9 cellular contexts compared by ENCODE assay signal in the genomic region with DNA sequence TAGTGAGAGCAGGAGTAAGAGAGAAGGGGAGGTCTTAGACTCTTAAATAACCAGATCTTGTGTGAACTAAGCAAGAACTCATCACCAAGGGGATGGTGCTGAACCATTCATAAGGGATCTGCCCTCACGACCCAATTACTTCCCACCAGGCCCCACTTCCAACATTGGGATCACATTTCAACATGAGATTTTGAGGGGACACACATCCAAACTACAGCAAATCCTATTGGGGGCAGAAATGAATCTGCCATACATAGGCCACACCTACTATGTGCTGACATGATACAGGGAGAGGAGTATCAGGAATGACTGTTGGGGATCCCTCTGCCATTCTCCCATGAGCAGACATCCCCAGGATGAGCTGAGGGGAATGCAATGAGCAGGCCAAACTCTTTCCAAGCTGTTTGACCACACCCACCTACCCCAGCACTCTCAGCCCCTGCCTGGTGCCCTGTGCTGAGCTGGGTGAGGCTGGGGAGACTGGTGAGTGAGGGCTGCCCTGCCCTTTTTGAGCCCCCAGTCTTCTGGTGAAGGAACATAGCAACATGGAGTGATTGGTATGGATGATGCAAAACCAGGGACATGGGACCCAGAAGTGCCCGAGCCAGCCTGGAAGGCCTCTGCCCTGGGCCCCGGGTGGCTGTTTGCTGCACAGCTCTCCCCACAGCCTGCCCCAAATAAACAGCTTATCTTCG. TPM values are rescaled to one million over a fixed set of nuclear protein-coding genes. Genes with fewer than 3 reads are reported as not detected.
A peak's percentile ranks its signal among the peaks of the same experiment; 100 is the strongest.
DNase-seq lines count a peak whose midpoint lies in the region; ATAC-seq, FAIRE-seq and TF ChIP-seq lines count a peak whose summit lies in the region.
"Had no signal": no experiment of that assay in that cellular context is flagged by ENCODE, and none has a peak within 500 bp of the region (broad histone marks: within the 10 kb centered on the region; RNA-seq: fewer than 3 reads in every experiment).

No MANE protein-coding gene starts in this region.

- peak overlapping the region; percentile 95 for H3K4me3 ChIP-seq in GM12864 (ENCODE audit: low read depth, low read length)
- peak overlapping the region; percentile 95 for H3K4me3 ChIP-seq in OCI-LY7 (ENCODE audit: low read depth, low read length, poor library complexity, severe bottlenecking)
- no peak overlapping the region for H3K4me3 ChIP-seq in endothelial cell of umbilical vein (replicated peaks in 1 of 3; ENCODE audit: insufficient read depth in 1 of 3, low read depth in 1 of 3, low read length in 3 of 3)
- H3K4me3 ChIP-seq in trophoblast cell (ENCODE audit: low read depth, low read length), result no peak overlapping the region

- TF ChIP-seq POLR2A in endothelial cell of umbilical vein (IDR thresholded peaks at IDR 0.05; ENCODE audit: low read depth, low read length) (no peak), GM12892 (IDR thresholded peaks at IDR 0.05; ENCODE audit: low read depth, low read length) (no peak)

- BruUV-seq in OCI-LY7 (replicated peaks; lab: Mats Ljungman, UMichigan), result no TSS peak
- no TSS peak for BruUV-seq in endothelial cell of umbilical vein (replicated peaks; lab: Mats Ljungman, UMichigan)

- dilution Hi-C loops in endothelial cell of umbilical vein (cut with MboI; ENCODE audit: extremely low pct_ligation_motif_present, low sequenced_read_pairs), result no loop called here

- H3K27me3 ChIP-seq in endothelial cell of umbilical vein (ENCODE audit: control insufficient read depth in 2 of 2, insufficient read depth in 2 of 2, low read length in 2 of 2) (no peaks in the 10 kb centered on the region), trophoblast cell (ENCODE audit: insufficient read depth, low read length) (no peaks in the 10 kb centered on the region)

- no CpG with 5 or more reads among the region's 4 CpGs for WGBS in trophoblast cell (ENCODE audit: extremely low coverage, insufficient coverage, insufficient read length)

- H3K9ac ChIP-seq in endothelial cell of umbilical vein (replicated peaks; ENCODE audit: extremely low read depth, insufficient read depth, low read length) (no peak overlapping the region), trophoblast cell (ENCODE audit: low read length) (no peak overlapping the region)

- H2BK120ac ChIP-seq in trophoblast cell (ENCODE audit: insufficient read depth, low read length, poor library complexity), result no peak overlapping the region

- TF ChIP-seq CTCF in GM12864 (IDR thresholded peaks at IDR 0.05; ENCODE audit: low read depth, low read length, missing control alignments), result no peak
- TF ChIP-seq CTCF in OCI-LY7 (conservative IDR thresholded peaks at IDR 0.05; ENCODE audit: low read length), result no peak
- TF ChIP-seq CTCF in endothelial cell of umbilical vein (IDR thresholded peaks at IDR 0.05; ENCODE audit: extremely low read depth in 1 of 2, insufficient read depth in 1 of 2, low read depth in 1 of 2, low read length in 2 of 2), result no peak

- H2BK5ac ChIP-seq in trophoblast cell (ENCODE audit: low read depth, low read length, poor library complexity), result no peak overlapping the region

- H3K9me3 ChIP-seq in OCI-LY7 (ENCODE audit: low read length) (no peaks in the 10 kb centered on the region), endothelial cell of umbilical vein (replicated peaks; ENCODE audit: control insufficient read depth, insufficient read depth, low read length) (no peaks in the 10 kb centered on the region), trophoblast cell (ENCODE audit: insufficient read depth, low read depth, low read length) (peaks cover 1% of the 10 kb centered on the region)

- CTCF ChIA-PET in OCI-LY7 (lab: Charles Lee; ENCODE audit: unreplicated experiment), result interaction anchor here (1.3 kb wide), 1 partner anchor 19 kb away, joined by 3 read pairs; no protein-coding TSS in a partner anchor
- CTCF ChIA-PET in endothelial cell of umbilical vein (lab: Charles Lee), result interaction anchor here (1.0 to 3.0 kb wide), 4 partner anchors 15 to 173 kb away, joined by 4 to 12 read pairs (median 4); partner anchors contain the start of genes CDPF1 and TTC38

- no peak overlapping the region for H3K23ac ChIP-seq in trophoblast cell (ENCODE audit: low read length)

- peak overlapping the region; percentile 93 for H4K8ac ChIP-seq in trophoblast cell (ENCODE audit: low read depth, low read length)

- ATAC-seq in HG03039 (IDR thresholded peaks at IDR 0.05; ENCODE audit: unreplicated experiment) (no peak), GM21447 (IDR thresholded peaks at IDR 0.05; ENCODE audit: unreplicated experiment) (no peak)

- H3K4me2 ChIP-seq in OCI-LY7 (ENCODE audit: low read length), result peak overlapping the region; percentile 84
- peak overlapping the region; percentile 53 for H3K4me2 ChIP-seq in endothelial cell of umbilical vein (ENCODE audit: insufficient read depth, low read length)
- peak overlapping the region; percentile 76 for H3K4me2 ChIP-seq in trophoblast cell (ENCODE audit: low read length)

- H2BK12ac ChIP-seq in trophoblast cell (ENCODE audit: low read length), result no peak overlapping the region

- peak overlapping the region; percentile 87 for H3K27ac ChIP-seq in OCI-LY7 (ENCODE audit: low read depth, low read length, poor library complexity, severe bottlenecking)
- no peak overlapping the region for H3K27ac ChIP-seq in endothelial cell of umbilical vein (ENCODE audit: insufficient read depth, low read depth, low read length)
- H3K27ac ChIP-seq in trophoblast cell (ENCODE audit: low read depth, low read length), result no peak overlapping the region

- no peaks in the 10 kb centered on the region for H3K9me2 ChIP-seq in OCI-LY7 (ENCODE audit: insufficient read depth, low read length)

- H3K36me3 ChIP-seq in OCI-LY7 (ENCODE audit: insufficient read depth, low read length) (peaks cover 22% of the 10 kb centered on the region), endothelial cell of umbilical vein (ENCODE audit: control insufficient read depth in 2 of 2, extremely low read depth in 1 of 2, insufficient read depth in 2 of 2, low read length in 2 of 2) (peaks cover 8 to 9% of the 10 kb centered on the region in 2 experiments), trophoblast cell (ENCODE audit: control insufficient read depth in 1 of 2, insufficient read depth in 2 of 2, low read length in 2 of 2) (peaks cover 10 to 31% of the 10 kb centered on the region in 2 experiments)

- H3K79me2 ChIP-seq in OCI-LY7 (ENCODE audit: insufficient read depth, low read depth, low read length), result peaks cover 28% of the 10 kb centered on the region
- peaks cover 30% of the 10 kb centered on the region for H3K79me2 ChIP-seq in endothelial cell of umbilical vein (ENCODE audit: control insufficient read depth, insufficient read depth, low read length)
- H3K79me2 ChIP-seq in trophoblast cell (ENCODE audit: control insufficient read depth, insufficient read depth, low read length, poor library complexity), result peaks cover 9% of the 10 kb centered on the region

- no peak for FAIRE-seq in endothelial cell of umbilical vein (lab: Jason Lieb, UNC)
- FAIRE-seq in GM12892 (lab: Jason Lieb, UNC), result no peak

- H2AK5ac ChIP-seq in trophoblast cell (ENCODE audit: low read length), result no peak overlapping the region

- H3K18ac ChIP-seq in trophoblast cell (ENCODE audit: low read length), result no peak overlapping the region

- H2AFZ ChIP-seq in OCI-LY7 (ENCODE audit: low read length) (no peak overlapping the region), endothelial cell of umbilical vein (ENCODE audit: low read depth, low read length) (no peak overlapping the region), trophoblast cell (ENCODE audit: insufficient read depth, low read length, poor library complexity) (peak overlapping the region; percentile 86)

- H3K4ac ChIP-seq in trophoblast cell (ENCODE audit: low read depth, low read length), result no peak overlapping the region

- H4K20me1 ChIP-seq in OCI-LY7 (ENCODE audit: insufficient read depth, low read length) (no peaks in the 10 kb centered on the region), endothelial cell of umbilical vein (replicated peaks; ENCODE audit: control insufficient read depth, extremely low read depth, insufficient read depth, low read length) (no peaks in the 10 kb centered on the region)

- peak overlapping the region; percentile 90 for H4K12ac ChIP-seq in trophoblast cell (ENCODE audit: low read depth, low read length)

- no peak overlapping the region for H4K91ac ChIP-seq in trophoblast cell (ENCODE audit: low read depth, low read length)

- peaks cover 10% of the 10 kb centered on the region for H3K79me1 ChIP-seq in trophoblast cell (ENCODE audit: low read length)

- H3K4me1 ChIP-seq in OCI-LY7 (ENCODE audit: insufficient read depth, low read length, poor library complexity, severe bottlenecking) (peaks cover 49% of the 10 kb centered on the region), endothelial cell of umbilical vein (ENCODE audit: control insufficient read depth, extremely low read depth, insufficient read depth, low read length) (peaks cover 14% of the 10 kb centered on the region), trophoblast cell (ENCODE audit: control insufficient read depth in 1 of 2, insufficient read depth in 2 of 2, low read length in 2 of 2) (peaks cover 6 to 10% of the 10 kb centered on the region in 2 experiments)

- DNase-seq in GM12864 (ENCODE audit: low read depth) (no peak), OCI-LY7 (ENCODE audit: low spot score) (peak; percentile 15), endothelial cell of umbilical vein (ENCODE audit: low read depth, low spot score) (no peak), trophoblast cell (no peak), GM12892 (ENCODE audit: insufficient read length) (no peak), NCI-H1092 treated with DMSO at 0.1 percent for 48 hours (lab: John Stamatoyannopoulos, UW) (no peak)
- DNase-seq: T-helper 9 cell had no signal

- H3K14ac ChIP-seq in trophoblast cell (ENCODE audit: low read length), result no peak overlapping the region

- intact Hi-C loops in OCI-LY7 (cut with micrococcal nuclease; ENCODE audit: unreplicated experiment), result loop anchor here (5.0 to 10.0 kb wide), 2 partner anchors 173 to 261 kb away; no protein-coding TSS in a partner anchor
- intact Hi-C loops in endothelial cell of umbilical vein (cut with micrococcal nuclease), result loop anchor here (5.0 kb wide), 2 partner anchors 43 to 298 kb away; partner anchors contain the start of gene CDPF1

- POLR2A ChIA-PET in OCI-LY7 (lab: Charles Lee), result interaction anchor here (1.1 to 1.8 kb wide), 3 partner anchors 9 to 46 kb away, joined by 4 to 5 read pairs (median 4); partner anchors contain the start of gene CDPF1
- POLR2A ChIA-PET in endothelial cell of umbilical vein (lab: Charles Lee), result interaction anchor here (1.2 kb wide), 1 partner anchor 28 kb away, joined by 3 read pairs; the partner anchor contains the start of gene TTC38

- H3K9me1 ChIP-seq in endothelial cell of umbilical vein (replicated peaks; ENCODE audit: control insufficient read depth, extremely low read depth, insufficient read depth, low read length), result no peaks in the 10 kb centered on the region

RNA-seq across cellular contexts. Expression of gene GTSE1, which starts 1.2 kb away (rescaled TPM):
- 54.7 and 56.0 TPM in 2 replicates for total RNA-seq in OCI-LY7 (2014; rRNA removed; shearing (Covaris generic))
- total RNA-seq in OCI-LY7 (2022) (109 and 114 TPM in 2 replicates), endothelial cell of umbilical vein (57.0 and 57.2 TPM in 2 replicates)
- 22.5 and 25.9 TPM in 2 replicates for polyA plus RNA-seq in endothelial cell of umbilical vein
- 19.9 and 20.5 TPM in 2 replicates for polyA plus RNA-seq in endothelial cell of umbilical vein (2011; cell fraction: cytosol; rRNA removed)
- polyA plus RNA-seq in endothelial cell of umbilical vein (2011; cell fraction: nucleus; rRNA removed), result 53.4 and 57.7 TPM in 2 replicates
- polyA plus RNA-seq in endothelial cell of umbilical vein (2012), result 9.6 and 24.0 TPM in 2 replicates
- 15.1 and 19.5 TPM in 2 replicates for polyA minus RNA-seq in endothelial cell of umbilical vein
- 23.9 TPM for polyA minus RNA-seq in endothelial cell of umbilical vein (2011; cell fraction: cytosol; rRNA and poly(A)+ RNA removed)
- 19.8 and 21.3 TPM in 2 replicates for polyA minus RNA-seq in endothelial cell of umbilical vein (2011; cell fraction: nucleus; rRNA and poly(A)+ RNA removed)
- polyA plus RNA-seq in trophoblast cell (2013), result 20.9 and 23.5 TPM in 2 replicates
- 12.0 TPM for polyA plus RNA-seq in GM12892 (2012; ENCODE audit: missing spikeins)

RNA-seq across cellular contexts. Expression of gene TTC38, which starts 27.6 kb away (rescaled TPM):
- 0.21 and 0.44 TPM in 2 replicates for total RNA-seq in OCI-LY7 (2014; rRNA removed; shearing (Covaris generic))
- total RNA-seq in OCI-LY7 (2022) (2.4 and 2.7 TPM in 2 replicates), endothelial cell of umbilical vein (33.1 and 39.7 TPM in 2 replicates)
- polyA plus RNA-seq in endothelial cell of umbilical vein, result 31.6 and 33.5 TPM in 2 replicates
- 22.8 and 24.9 TPM in 2 replicates for polyA plus RNA-seq in endothelial cell of umbilical vein (2011; cell fraction: cytosol; rRNA removed)
- polyA plus RNA-seq in endothelial cell of umbilical vein (2011; cell fraction: nucleus; rRNA removed), result 72.1 and 85.3 TPM in 2 replicates
- polyA plus RNA-seq in endothelial cell of umbilical vein (2012), result 14.4 and 16.5 TPM in 2 replicates
- 30.5 and 33.4 TPM in 2 replicates for polyA minus RNA-seq in endothelial cell of umbilical vein
- 50.4 TPM for polyA minus RNA-seq in endothelial cell of umbilical vein (2011; cell fraction: cytosol; rRNA and poly(A)+ RNA removed)
- polyA minus RNA-seq in endothelial cell of umbilical vein (2011; cell fraction: nucleus; rRNA and poly(A)+ RNA removed), result 21.8 and 30.4 TPM in 2 replicates
- 11.4 and 12.4 TPM in 2 replicates for polyA plus RNA-seq in trophoblast cell (2013)
- polyA plus RNA-seq in GM12892 (2012; ENCODE audit: missing spikeins), result 9.4 TPM

RNA-seq across cellular contexts. Expression of gene PKDREJ, which starts 32.3 kb away (rescaled TPM):
- not detected in 2 replicates for total RNA-seq in OCI-LY7 (2014; rRNA removed; shearing (Covaris generic))
- total RNA-seq in OCI-LY7 (2022) (not detected in 2 replicates), endothelial cell of umbilical vein (not detected in 2 replicates)
- polyA plus RNA-seq in endothelial cell of umbilical vein, result not detected in 2 replicates
- polyA plus RNA-seq in endothelial cell of umbilical vein (2011; cell fraction: cytosol; rRNA removed), result not detected in 2 replicates
- polyA plus RNA-seq in endothelial cell of umbilical vein (2011; cell fraction: nucleus; rRNA removed), result not detected in 2 replicates
- polyA plus RNA-seq in endothelial cell of umbilical vein (2012), result 0.03 TPM in 2 replicates
- not detected in 2 replicates for polyA minus RNA-seq in endothelial cell of umbilical vein
- not detected for polyA minus RNA-seq in endothelial cell of umbilical vein (2011; cell fraction: cytosol; rRNA and poly(A)+ RNA removed)
- not detected in 2 replicates for polyA minus RNA-seq in endothelial cell of umbilical vein (2011; cell fraction: nucleus; rRNA and poly(A)+ RNA removed)
- under 0.01 TPM in 2 replicates for polyA plus RNA-seq in trophoblast cell (2013)
- polyA plus RNA-seq in GM12892 (2012; ENCODE audit: missing spikeins), result 0.06 TPM

RNA-seq across cellular contexts. Expression of gene TRMU, which starts 40.1 kb away (rescaled TPM):
- total RNA-seq in OCI-LY7 (2014; rRNA removed; shearing (Covaris generic)), result 73.6 and 88.2 TPM in 2 replicates
- 109 and 121 TPM in 2 replicates for total RNA-seq in OCI-LY7 (2022)
- 60.4 and 65.7 TPM in 2 replicates for total RNA-seq in endothelial cell of umbilical vein
- 39.0 and 42.4 TPM in 2 replicates for polyA plus RNA-seq in endothelial cell of umbilical vein
- 37.4 and 41.1 TPM in 2 replicates for polyA plus RNA-seq in endothelial cell of umbilical vein (2011; cell fraction: cytosol; rRNA removed)
- 126 and 144 TPM in 2 replicates for polyA plus RNA-seq in endothelial cell of umbilical vein (2011; cell fraction: nucleus; rRNA removed)
- polyA plus RNA-seq in endothelial cell of umbilical vein (2012), result 30.3 and 35.4 TPM in 2 replicates
- 40.0 and 53.3 TPM in 2 replicates for polyA minus RNA-seq in endothelial cell of umbilical vein
- 41.2 TPM for polyA minus RNA-seq in endothelial cell of umbilical vein (2011; cell fraction: cytosol; rRNA and poly(A)+ RNA removed)
- polyA minus RNA-seq in endothelial cell of umbilical vein (2011; cell fraction: nucleus; rRNA and poly(A)+ RNA removed), result 59.6 and 64.9 TPM in 2 replicates
- 28.5 TPM in 2 replicates for polyA plus RNA-seq in trophoblast cell (2013)
- polyA plus RNA-seq in GM12892 (2012; ENCODE audit: missing spikeins), result 28.3 TPM

RNA-seq across cellular contexts. Expression of gene CDPF1, which starts 45.3 kb away (rescaled TPM):
- 17.4 and 22.7 TPM in 2 replicates for total RNA-seq in OCI-LY7 (2014; rRNA removed; shearing (Covaris generic))
- total RNA-seq in OCI-LY7 (2022) (15.4 and 19.4 TPM in 2 replicates), endothelial cell of umbilical vein (8.5 and 9.7 TPM in 2 replicates)
- 8.9 and 9.9 TPM in 2 replicates for polyA plus RNA-seq in endothelial cell of umbilical vein
- polyA plus RNA-seq in endothelial cell of umbilical vein (2011; cell fraction: cytosol; rRNA removed), result 8.4 and 8.5 TPM in 2 replicates
- 9.8 and 10.0 TPM in 2 replicates for polyA plus RNA-seq in endothelial cell of umbilical vein (2011; cell fraction: nucleus; rRNA removed)
- 6.6 TPM in 2 replicates for polyA plus RNA-seq in endothelial cell of umbilical vein (2012)
- polyA minus RNA-seq in endothelial cell of umbilical vein, result 2.3 and 2.8 TPM in 2 replicates
- 2.2 TPM for polyA minus RNA-seq in endothelial cell of umbilical vein (2011; cell fraction: cytosol; rRNA and poly(A)+ RNA removed)
- polyA minus RNA-seq in endothelial cell of umbilical vein (2011; cell fraction: nucleus; rRNA and poly(A)+ RNA removed), result 2.5 and 3.2 TPM in 2 replicates
- polyA plus RNA-seq in trophoblast cell (2013), result 5.5 and 5.9 TPM in 2 replicates
- 6.9 TPM for polyA plus RNA-seq in GM12892 (2012; ENCODE audit: missing spikeins)

Comparison
In these comparisons a context has a peak if more than half of its experiments do, and no peak if none do; other contexts are left out.
1. H3K4me3 ChIP-seq: peak in GM12864 (single experiment) and OCI-LY7 (single experiment); none in endothelial cell of umbilical vein (0 of 3) and trophoblast cell (single experiment).
2. Peak in every context shown above with its lines, with median percentiles within 50 percentile points of each other: H3K4me2 ChIP-seq.